Comparison of ENCODE assay signal across 12 cellular contexts in the genomic region with DNA sequence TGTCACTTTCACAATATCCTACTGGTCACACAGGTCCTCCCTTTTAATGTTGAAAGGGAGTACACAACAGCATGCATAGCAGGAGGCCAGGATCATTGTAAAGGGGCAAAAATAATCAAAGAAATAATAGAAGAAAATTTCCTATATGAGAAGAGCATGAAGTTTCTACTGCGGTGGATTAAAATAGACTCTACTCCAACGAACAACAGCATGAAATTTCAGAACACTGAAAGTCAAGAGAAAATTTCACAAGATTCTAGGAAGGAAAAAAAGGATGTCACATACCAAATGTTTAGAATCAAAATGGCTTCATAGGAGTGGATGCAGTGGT.
DNase-seq lines count a peak whose midpoint lies in the region; ATAC-seq, FAIRE-seq and TF ChIP-seq lines count a peak whose summit lies in the region.
"Had no signal": no experiment of that assay in that cellular context is flagged by ENCODE, and none has a peak within 500 bp of the region (broad histone marks: within the 10 kb centered on the region; RNA-seq: fewer than 3 reads in every experiment).

No MANE protein-coding gene starts in this region.

- BruUV-seq in GM12878 (replicated peaks; lab: Mats Ljungman, UMichigan) = TSS peak; percentile 70

- H3K4me3 ChIP-seq in heart right ventricle = no peak overlapping the region
- no peak overlapping the region for H3K4me3 ChIP-seq in GM12878
- no peak overlapping the region for H3K4me3 ChIP-seq in lower lobe of right lung
- H3K4me3 ChIP-seq in upper lobe of right lung = no peak overlapping the region

- RAD21 ChIA-PET in GM12878 (lab: Charles Lee; ENCODE audit: unreplicated experiment) = interaction anchor here (0.9 to 1.8 kb wide), 5 partner anchors 10 to 162 kb away, joined by 3 to 10 read pairs (median 3); no protein-coding TSS in a partner anchor

- peak overlapping the region in 8 of 10 donors; percentile 15 to 71 (median 46) for H3K27ac ChIP-seq in heart right ventricle
- peak overlapping the region; percentile 2; the same call in 1 of the 2 replicates for H3K27ac ChIP-seq in GM12878 (ENCODE audit: control insufficient read depth, insufficient read depth)
- peak overlapping the region; percentile 12 for H3K27ac ChIP-seq in lower lobe of right lung
- H3K27ac ChIP-seq in upper lobe of right lung = peak overlapping the region; percentile 12
- H3K27ac ChIP-seq: WERI-Rb-1 had no signal

- POLR2A ChIA-PET in GM12878 (lab: Charles Lee) = interaction anchor here (0.7 to 1.0 kb wide), 2 partner anchors 215 to 344 kb away, joined by 3 to 5 read pairs; no protein-coding TSS in a partner anchor

- TF ChIP-seq CTCF in heart right ventricle (IDR thresholded peaks at IDR 0.05) (no peak), GM12878 (IDR thresholded peaks at IDR 0.05 in 2 of 3, conservative IDR thresholded peaks at IDR 0.05 in 1 of 3; ENCODE audit: control insufficient read depth in 2 of 3, extremely low read depth in 1 of 3, insufficient read depth in 1 of 3, low read depth in 3 of 3, low read length in 3 of 3) (no peak), lower lobe of right lung (IDR thresholded peaks at IDR 0.05) (no peak), upper lobe of right lung (IDR thresholded peaks at IDR 0.05) (no peak)

- no peak for TF ChIP-seq EP300 in GM12878 (IDR thresholded peaks at IDR 0.05; ENCODE audit: borderline replicate concordance in 1 of 2, control insufficient read depth in 1 of 2, low read depth in 2 of 2, low read length in 2 of 2)

- no peak overlapping the region for H2AFZ ChIP-seq in GM12878 (ENCODE audit: control insufficient read depth, low read depth, low read length)

- H3K9ac ChIP-seq in GM12878 (ENCODE audit: control insufficient read depth, insufficient read depth, low read length) = no peak overlapping the region

- DNase-seq in heart right ventricle (no peak), Right ventricle myocardium inferior (ENCODE audit: missing footprints) (no peak), GM12878 (ENCODE audit: low read depth, low spot score) (no peak), lower lobe of right lung (no peak), upper lobe of right lung (no peak), T-helper 1 cell (no peak), GDM1 (lab: John Stamatoyannopoulos, UW) (no peak)
- DNase-seq: activated naive CD4-positive, alpha-beta T cell treated with anti-CD3 and anti-CD28 coated beads, Interleukin-2, amount 10 ng/mL, durations not matched to agents 7 days and 5 days; caudate nucleus; stimulated activated CD4-positive, alpha-beta T cell treated with anti-CD3 and anti-CD28 coated beads, Interleukin-4, amount 100 ng/mL, for 24 hours; WERI-Rb-1 had no signal

- ATAC-seq in heart right ventricle = no peak
- no peak for ATAC-seq in Right ventricle myocardium inferior
- ATAC-seq in GM12878 = peak; percentile 30
- no peak for ATAC-seq in lower lobe of right lung
- ATAC-seq in upper lobe of right lung = no peak
- ATAC-seq in GM18511 (IDR thresholded peaks at IDR 0.05; ENCODE audit: unreplicated experiment) = no peak

- no peaks in the 10 kb centered on the region for H4K20me1 ChIP-seq in GM12878 (ENCODE audit: control insufficient read depth, insufficient read depth)

- intact Hi-C loops in heart right ventricle (cut with DNase I) (loop anchor here in 1 of 10 donors (10.0 kb wide), 1 partner anchor 230 kb away; no protein-coding TSS in a partner anchor), Right ventricle myocardium inferior (cut with DNase I) (no loop called here), GM12878 (cut with micrococcal nuclease; ENCODE audit: unreplicated experiment) (loop anchor here (2.0 to 5.0 kb wide), 4 partner anchors 38 to 163 kb away; no protein-coding TSS in a partner anchor), lower lobe of right lung (cut with DNase I) (no loop called here), upper lobe of right lung (cut with DNase I) (no loop called here)

- WGBS in heart right ventricle, 2 donors = 87 to 89% methylated on average over 2 of the region's 2 CpGs
- WGBS in GM12878 (ENCODE audit: insufficient coverage, insufficient replicate concordance, low lambda C conversion rate, missing lambda C conversion rate) = 81% methylated on average over 2 of the region's 2 CpGs

- H3K36me3 ChIP-seq in heart right ventricle (no peaks in the 10 kb centered on the region), GM12878 (ENCODE audit: control insufficient read depth in 2 of 2, insufficient read depth in 2 of 2, low read length in 1 of 2) (no peaks in the 10 kb centered on the region), lower lobe of right lung (no peaks in the 10 kb centered on the region), upper lobe of right lung (no peaks in the 10 kb centered on the region)
- H3K36me3 ChIP-seq: WERI-Rb-1 had no signal

- TF ChIP-seq RAD21 in GM12878 (IDR thresholded peaks at IDR 0.05; ENCODE audit: insufficient read depth, low read depth, low read length) = no peak

- CTCF ChIA-PET in GM12878 (lab: Yijun Ruan, JAX) = interaction anchor here (0.9 to 1.0 kb wide), 3 partner anchors 10 to 162 kb away, joined by 3 to 4 read pairs (median 3); no protein-coding TSS in a partner anchor

- in situ Hi-C loops in GM12878 (cut with MboI) = no loop called here

- peaks cover 0 to 9% (median 0%) of the 10 kb centered on the region in 11 donors for H3K9me3 ChIP-seq in heart right ventricle
- no peaks in the 10 kb centered on the region; the same call in 2 of the 3 replicates for H3K9me3 ChIP-seq in GM12878 (replicated peaks; ENCODE audit: control insufficient read depth, insufficient read depth, low read length)
- H3K9me3 ChIP-seq in lower lobe of right lung = no peaks in the 10 kb centered on the region
- H3K9me3 ChIP-seq in upper lobe of right lung = no peaks in the 10 kb centered on the region

- no peak overlapping the region for H3K4me2 ChIP-seq in GM12878 (ENCODE audit: control insufficient read depth, insufficient read depth)

- no peak for TF ChIP-seq POLR2A in GM12878 (IDR thresholded peaks at IDR 0.05; ENCODE audit: low read depth, low read length)

- SMC1A ChIA-PET in GM12878 (lab: Charles Lee; ENCODE audit: uncharacterized antibody, unreplicated experiment) = interaction anchor here (0.8 to 2.4 kb wide), 12 partner anchors 14 to 162 kb away, joined by 3 to 10 read pairs (median 4); no protein-coding TSS in a partner anchor

- FAIRE-seq in GM12878 (lab: Jason Lieb, UNC) = no peak

- H3K79me2 ChIP-seq in GM12878 (ENCODE audit: control insufficient read depth, insufficient read depth, low read length) = no peaks in the 10 kb centered on the region

- peaks cover 0 to 39% (median 10%) of the 10 kb centered on the region in 9 donors for H3K4me1 ChIP-seq in heart right ventricle
- H3K4me1 ChIP-seq in GM12878 (ENCODE audit: control insufficient read depth, insufficient read depth, low read length) = peaks cover 9% of the 10 kb centered on the region
- peaks cover 25% of the 10 kb centered on the region for H3K4me1 ChIP-seq in lower lobe of right lung
- peaks cover 5% of the 10 kb centered on the region for H3K4me1 ChIP-seq in upper lobe of right lung

- no peaks in the 10 kb centered on the region for H3K27me3 ChIP-seq in heart right ventricle
- no peaks in the 10 kb centered on the region for H3K27me3 ChIP-seq in GM12878 (replicated peaks in 1 of 2; ENCODE audit: control insufficient read depth in 2 of 2, insufficient read depth in 2 of 2, low read length in 1 of 2)
- H3K27me3 ChIP-seq in lower lobe of right lung (ENCODE audit: low read depth) = no peaks in the 10 kb centered on the region
- no peaks in the 10 kb centered on the region for H3K27me3 ChIP-seq in upper lobe of right lung

TF ChIP-seq in GM12878, 131 proteins besides CTCF, POLR2A, EP300 and RAD21 (continues in another document):
- no peak for TF ChIP-seq SREBF2 (IDR thresholded peaks at IDR 0.05; ENCODE audit: low read length)
- TF ChIP-seq, protein P1, sequence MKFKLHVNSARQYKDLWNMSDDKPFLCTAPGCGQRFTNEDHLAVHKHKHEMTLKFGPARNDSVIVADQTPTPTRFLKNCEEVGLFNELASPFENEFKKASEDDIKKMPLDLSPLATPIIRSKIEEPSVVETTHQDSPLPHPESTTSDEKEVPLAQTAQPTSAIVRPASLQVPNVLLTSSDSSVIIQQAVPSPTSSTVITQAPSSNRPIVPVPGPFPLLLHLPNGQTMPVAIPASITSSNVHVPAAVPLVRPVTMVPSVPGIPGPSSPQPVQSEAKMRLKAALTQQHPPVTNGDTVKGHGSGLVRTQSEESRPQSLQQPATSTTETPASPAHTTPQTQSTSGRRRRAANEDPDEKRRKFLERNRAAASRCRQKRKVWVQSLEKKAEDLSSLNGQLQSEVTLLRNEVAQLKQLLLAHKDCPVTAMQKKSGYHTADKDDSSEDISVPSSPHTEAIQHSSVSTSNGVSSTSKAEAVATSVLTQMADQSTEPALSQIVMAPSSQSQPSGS (IDR thresholded peaks at IDR 0.05; ENCODE audit: low read length) = no peak; the same call in 1 of the 2 replicates
- TF ChIP-seq NR2C1 (IDR thresholded peaks at IDR 0.05) = no peak
- TF ChIP-seq SREBF1 (IDR thresholded peaks at IDR 0.05; ENCODE audit: low read length) = no peak
- no peak for TF ChIP-seq POLR2AphosphoS2 (IDR thresholded peaks at IDR 0.05; ENCODE audit: low read depth, low read length)
- TF ChIP-seq, protein P2, sequence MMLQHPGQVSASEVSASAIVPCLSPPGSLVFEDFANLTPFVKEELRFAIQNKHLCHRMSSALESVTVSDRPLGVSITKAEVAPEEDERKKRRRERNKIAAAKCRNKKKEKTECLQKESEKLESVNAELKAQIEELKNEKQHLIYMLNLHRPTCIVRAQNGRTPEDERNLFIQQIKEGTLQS (IDR thresholded peaks at IDR 0.05; ENCODE audit: borderline replicate concordance, extremely low read depth, low read depth, low read length) = no peak
- TF ChIP-seq, protein P3, sequence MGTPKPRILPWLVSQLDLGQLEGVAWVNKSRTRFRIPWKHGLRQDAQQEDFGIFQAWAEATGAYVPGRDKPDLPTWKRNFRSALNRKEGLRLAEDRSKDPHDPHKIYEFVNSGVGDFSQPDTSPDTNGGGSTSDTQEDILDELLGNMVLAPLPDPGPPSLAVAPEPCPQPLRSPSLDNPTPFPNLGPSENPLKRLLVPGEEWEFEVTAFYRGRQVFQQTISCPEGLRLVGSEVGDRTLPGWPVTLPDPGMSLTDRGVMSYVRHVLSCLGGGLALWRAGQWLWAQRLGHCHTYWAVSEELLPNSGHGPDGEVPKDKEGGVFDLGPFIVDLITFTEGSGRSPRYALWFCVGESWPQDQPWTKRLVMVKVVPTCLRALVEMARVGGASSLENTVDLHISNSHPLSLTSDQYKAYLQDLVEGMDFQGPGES (IDR thresholded peaks at IDR 0.05) = no peak
- TF ChIP-seq IRF4 (IDR thresholded peaks at IDR 0.05; ENCODE audit: low read depth, low read length) = no peak
- no peak for TF ChIP-seq SIX5 (IDR thresholded peaks at IDR 0.05; ENCODE audit: low read depth, low read length, severe bottlenecking)
